ENCODE assay signal across 1 cellular context in genomic region chr17:38701504-38702165, GRCh38.
A peak's percentile ranks its signal among the peaks of the same experiment; 100 is the strongest.
TF ChIP-seq lines count a peak whose summit lies in the region.

No MANE protein-coding gene starts in this region.

TF ChIP-seq in HepG2, 621 proteins besides CTCF, POLR2A, EP300 and RAD21 (continued from another document and continues in another):
- TF ChIP-seq ZNF788 (CRISPR knock-in tag; IDR thresholded peaks at IDR 0.05; ENCODE audit: borderline replicate concordance) (no peak), SNAPC4 (CRISPR knock-in tag; IDR thresholded peaks at IDR 0.05) (peak; percentile 6; the same call in 1 of the 2 replicates), ZNF281 (CRISPR knock-in tag; IDR thresholded peaks at IDR 0.05; ENCODE audit: borderline replicate concordance) (no peak), SNAPC5 (CRISPR knock-in tag; IDR thresholded peaks at IDR 0.05; ENCODE audit: borderline replicate concordance) (no peak), DRAP1 (CRISPR knock-in tag; IDR thresholded peaks at IDR 0.05) (no peak), TEF (CRISPR knock-in tag; IDR thresholded peaks at IDR 0.05) (peak; percentile 54; the same call in 1 of the 2 replicates), HIVEP1 (CRISPR knock-in tag; IDR thresholded peaks at IDR 0.05) (no peak), FOXA3 (CRISPR knock-in tag; IDR thresholded peaks at IDR 0.05) (no peak; the same call in 1 of the 2 replicates), ZNF326 (CRISPR knock-in tag; IDR thresholded peaks at IDR 0.05; ENCODE audit: borderline replicate concordance) (0 out of 2 replicates have a peak, but pooled peaks have one; percentile 32), ZNF207 (IDR thresholded peaks at IDR 0.05; ENCODE audit: borderline replicate concordance) (no peak), ZNF280D (CRISPR knock-in tag; IDR thresholded peaks at IDR 0.05) (0 out of 2 replicates have a peak, but pooled peaks have one; percentile 57), GABPA (IDR thresholded peaks at IDR 0.05; ENCODE audit: low read depth, low read length) (no peak), GABPA (CRISPR knock-in tag; IDR thresholded peaks at IDR 0.05; ENCODE audit: low read depth) (peak; percentile 38; the same call in 1 of the 2 replicates), CENPT (CRISPR knock-in tag; IDR thresholded peaks at IDR 0.05; ENCODE audit: low read depth) (no peak), FOSL1 (CRISPR knock-in tag; IDR thresholded peaks at IDR 0.05; ENCODE audit: borderline replicate concordance) (no peak), TAF1 (CRISPR knock-in tag; IDR thresholded peaks at IDR 0.05) (0 out of 2 replicates have a peak, but pooled peaks have one; percentile 12), ZNF530 (CRISPR knock-in tag; IDR thresholded peaks at IDR 0.05; ENCODE audit: low read depth) (no peak), SIX1 (CRISPR knock-in tag; IDR thresholded peaks at IDR 0.05; ENCODE audit: borderline replicate concordance) (peak; percentile 17; the same call in 1 of the 2 replicates), ATF1 (CRISPR knock-in tag; IDR thresholded peaks at IDR 0.05) (no peak), MZF1 (CRISPR knock-in tag; IDR thresholded peaks at IDR 0.05; ENCODE audit: borderline replicate concordance) (no peak), ZHX1 (CRISPR knock-in tag; IDR thresholded peaks at IDR 0.05; ENCODE audit: low read depth) (no peak), ZBTB46 (CRISPR knock-in tag; IDR thresholded peaks at IDR 0.05; ENCODE audit: borderline replicate concordance) (no peak), IRF9 (CRISPR knock-in tag; IDR thresholded peaks at IDR 0.05; ENCODE audit: borderline replicate concordance) (no peak; the same call in 1 of the 2 replicates), DZIP1 (CRISPR knock-in tag; IDR thresholded peaks at IDR 0.05) (no peak), NFIB (CRISPR knock-in tag; IDR thresholded peaks at IDR 0.05; ENCODE audit: borderline replicate concordance) (no peak), PAX8 (CRISPR knock-in tag; IDR thresholded peaks at IDR 0.05; ENCODE audit: borderline replicate concordance) (no peak; the same call in 1 of the 2 replicates), ZNF652 (CRISPR knock-in tag; IDR thresholded peaks at IDR 0.05; ENCODE audit: borderline replicate concordance, low read depth) (no peak), CHCHD3 (CRISPR knock-in tag; IDR thresholded peaks at IDR 0.05) (no peak; the same call in 1 of the 2 replicates), SPEN (CRISPR knock-in tag; IDR thresholded peaks at IDR 0.05; ENCODE audit: low read depth) (peak; percentile 25; the same call in 1 of the 2 replicates), SALL1 (CRISPR knock-in tag; IDR thresholded peaks at IDR 0.05) (no peak), ZBTB1 (CRISPR knock-in tag; IDR thresholded peaks at IDR 0.05; ENCODE audit: borderline replicate concordance) (0 out of 2 replicates have a peak, but pooled peaks have one; percentile 8), CSRNP2 (CRISPR knock-in tag; conservative IDR thresholded peaks at IDR 0.05; ENCODE audit: low read depth) (no peak)
